ENCODE assay signal across 23 cellular contexts in the genomic region with DNA sequence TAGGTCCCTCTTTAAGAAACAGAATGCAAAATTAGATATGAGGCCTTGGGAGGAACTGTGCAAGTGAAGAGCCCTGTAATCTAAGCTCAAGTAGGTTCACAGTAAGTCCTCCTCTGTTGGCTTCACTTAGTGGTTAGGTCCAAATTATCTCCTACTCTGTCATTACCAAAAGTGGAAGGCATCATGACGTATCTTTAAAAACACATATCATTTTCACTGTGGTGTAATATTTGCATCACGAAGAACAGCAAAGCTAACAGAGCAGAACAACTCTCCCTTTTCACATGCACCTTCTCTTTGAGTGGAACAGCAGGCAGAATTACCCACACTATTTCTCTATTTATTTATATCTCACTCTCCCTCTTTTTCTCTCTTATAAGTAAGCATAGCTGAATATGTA.
"Had no signal": no experiment of that assay in that cellular context is flagged by ENCODE, and none has a peak within 500 bp of the region (broad histone marks: within the 10 kb centered on the region; RNA-seq: fewer than 3 reads in every experiment).

No MANE protein-coding gene starts in this region.

- H3K4me3 Mint-ChIP-seq: mesothelial cell of epicardium; naive B cell; natural killer cell; nephron progenitor cell; neural progenitor cell; stimulated activated memory B cell treated with anti-CD40 and anti-IgM and Interleukin-4, amounts not matched to agents 10 μg/mL and 1 μg/mL and 100 μg/mL, for 72 hours; stimulated activated naive CD8-positive, alpha-beta T cell treated with anti-CD3 and anti-CD28 coated beads, Interleukin-15, amount 100 ng/mL, for 72 hours had no signal

- H3K9me3 Mint-ChIP-seq: mesothelial cell of epicardium; nephron progenitor cell; neural progenitor cell; stimulated activated memory B cell treated with anti-CD40 and anti-IgM and Interleukin-4, amounts not matched to agents 10 μg/mL and 1 μg/mL and 100 μg/mL, for 72 hours; stimulated activated naive CD8-positive, alpha-beta T cell treated with anti-CD3 and anti-CD28 coated beads, Interleukin-15, amount 100 ng/mL, for 72 hours had no signal

- H3K36me3 Mint-ChIP-seq: mesothelial cell of epicardium; naive B cell; natural killer cell; neural progenitor cell; stimulated activated memory B cell treated with anti-CD40 and anti-IgM and Interleukin-4, amounts not matched to agents 10 μg/mL and 1 μg/mL and 100 μg/mL, for 72 hours had no signal

- DNase-seq: islet precursor cell; left ventricle myocardium inferior; mesendoderm; naive B cell; natural killer cell; nephron progenitor cell; ovary; right lobe of liver; stimulated activated CD4-positive, alpha-beta T cell treated with anti-CD3 and anti-CD28 coated beads, Interleukin-1b, Interleukin-23, amount 100 ng/mL, for 48 hours; stimulated activated CD4-positive, alpha-beta T cell treated with anti-CD3 and anti-CD28 coated beads, Interleukin-2, amount 100 ng/mL, for 48 hours; stimulated activated CD4-positive, alpha-beta T cell treated with anti-CD3 and anti-CD28 coated beads, Interleukin-4, amount 100 ng/mL, for 4 hours; stimulated activated CD8-positive, alpha-beta memory T cell treated with anti-CD3 and anti-CD28 coated beads, Interleukin-4, amount 100 ng/mL, for 48 hours; stimulated activated naive CD4-positive, alpha-beta T cell treated with Interleukin-2 at 50 U/mL for 16 hours; stimulated activated naive CD8-positive, alpha-beta T cell treated with anti-CD3 and anti-CD28 coated beads, Interleukin-15, amount 100 ng/mL, for 72 hours; substantia nigra; testis; thyroid gland; transverse colon; upper lobe of left lung had no signal

- H3K4me1 Mint-ChIP-seq: mesothelial cell of epicardium; naive B cell; natural killer cell; nephron progenitor cell; neural progenitor cell; stimulated activated memory B cell treated with anti-CD40 and anti-IgM and Interleukin-4, amounts not matched to agents 10 μg/mL and 1 μg/mL and 100 μg/mL, for 72 hours; stimulated activated naive CD8-positive, alpha-beta T cell treated with anti-CD3 and anti-CD28 coated beads, Interleukin-15, amount 100 ng/mL, for 72 hours had no signal

- H3K27me3 Mint-ChIP-seq: naive B cell; progenitor cell of endocrine pancreas; stimulated activated memory B cell treated with anti-CD40 and anti-IgM and Interleukin-4, amounts not matched to agents 10 μg/mL and 1 μg/mL and 100 μg/mL, for 72 hours; stimulated activated naive CD8-positive, alpha-beta T cell treated with anti-CD3 and anti-CD28 coated beads, Interleukin-15, amount 100 ng/mL, for 72 hours had no signal

- ATAC-seq: natural killer cell; right lobe of liver; stimulated activated memory B cell treated with anti-CD40 and anti-IgM and Interleukin-4, amounts not matched to agents 10 μg/mL and 1 μg/mL and 100 μg/mL, for 72 hours; stimulated activated naive CD8-positive, alpha-beta T cell treated with anti-CD3 and anti-CD28 coated beads, Interleukin-15, amount 100 ng/mL, for 72 hours had no signal

- H3K27ac Mint-ChIP-seq: mesothelial cell of epicardium; natural killer cell; nephron progenitor cell; neural progenitor cell; progenitor cell of endocrine pancreas; stimulated activated memory B cell treated with anti-CD40 and anti-IgM and Interleukin-4, amounts not matched to agents 10 μg/mL and 1 μg/mL and 100 μg/mL, for 72 hours; stimulated activated naive CD8-positive, alpha-beta T cell treated with anti-CD3 and anti-CD28 coated beads, Interleukin-15, amount 100 ng/mL, for 72 hours had no signal
